13 cellular contexts compared by ENCODE assay signal in the genomic region with DNA sequence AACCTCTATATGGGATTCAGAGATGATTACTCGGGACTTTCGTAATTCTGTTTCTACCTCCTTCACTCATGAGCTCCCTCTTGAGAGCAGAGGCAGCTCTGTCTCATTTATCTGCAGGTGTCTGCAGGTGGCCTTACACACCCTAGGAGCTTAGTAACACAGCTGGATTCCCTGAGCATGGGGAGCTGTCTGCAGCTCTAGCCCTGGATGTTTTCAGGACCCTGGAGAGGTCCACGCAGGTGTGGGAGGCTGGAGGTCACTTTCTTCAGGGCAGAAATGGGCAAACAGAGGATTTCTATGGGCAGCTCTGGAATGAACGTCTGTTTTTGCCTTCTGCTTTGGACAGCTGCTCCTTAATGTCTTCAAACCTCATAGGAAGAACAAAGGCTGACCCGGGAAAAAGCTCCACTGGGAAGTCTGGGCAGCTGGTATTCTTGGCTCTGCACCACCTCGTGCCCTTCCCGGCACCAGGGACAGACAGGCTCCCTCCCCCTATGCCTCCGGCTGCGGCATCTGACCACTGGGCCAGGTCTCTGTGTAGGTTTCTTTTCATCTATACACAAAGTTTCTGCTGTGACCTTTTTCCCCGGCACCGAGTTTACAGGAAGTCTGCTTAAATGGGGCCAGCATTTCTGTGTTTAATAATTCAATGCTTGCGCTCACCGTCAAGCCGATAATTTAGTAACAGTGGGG.
DNase-seq lines count a peak whose midpoint lies in the region; ATAC-seq and TF ChIP-seq lines count a peak whose summit lies in the region.
"Had no signal": no experiment of that assay in that cellular context is flagged by ENCODE, and none has a peak within 500 bp of the region (broad histone marks: within the 10 kb centered on the region; RNA-seq: fewer than 3 reads in every experiment).

No MANE protein-coding gene starts in this region.

- no peak overlapping the region for H3K14ac ChIP-seq in H9 (ENCODE audit: insufficient read depth, low read length)

- no CpG with 5 or more reads among the region's 14 CpGs for WGBS in H9 (ENCODE audit: extremely low coverage, insufficient read length, low lambda C conversion rate)

- no peak overlapping the region for H3K18ac ChIP-seq in H9 (ENCODE audit: insufficient read length, low read depth, low read length)

- no peak overlapping the region for H3K4me3 ChIP-seq in SJCRH30
- H3K4me3 ChIP-seq: BLaER1, ovary had no signal

- H3K9ac ChIP-seq in H9 (ENCODE audit: extremely low read depth, insufficient read length, low read length) = no peak overlapping the region
- H3K9ac ChIP-seq: BLaER1 had no signal

- H4K20me1 ChIP-seq in H9 (ENCODE audit: control insufficient read depth, insufficient read depth, insufficient read length) = no peaks in the 10 kb centered on the region
- H4K20me1 ChIP-seq: BLaER1 had no signal

- no peaks in the 10 kb centered on the region for H3K79me1 ChIP-seq in H9 (ENCODE audit: insufficient read depth, low read depth, low read length, poor library complexity, severe bottlenecking)

- H3K79me2 ChIP-seq in H9 (ENCODE audit: insufficient read depth, low read length) = no peaks in the 10 kb centered on the region

- TF ChIP-seq CTCF in H9 (conservative IDR thresholded peaks at IDR 0.05) = peak; percentile 46; the same call in 2 of the 3 replicates

- no peaks in the 10 kb centered on the region; the same call in none of the 2 replicates for H3K27me3 Mint-ChIP-seq in H9 (ENCODE audit: low read depth)

- no peak overlapping the region for H2BK15ac ChIP-seq in H9 (ENCODE audit: low read depth, low read length)

- no peak overlapping the region for H4K91ac ChIP-seq in H9 (ENCODE audit: insufficient read length, low read depth, low read length)

- H3K27ac ChIP-seq in H9 (ENCODE audit: insufficient read length, low read depth, low read length) (no peak overlapping the region), SJCRH30 (no peak overlapping the region)
- H3K27ac ChIP-seq: BLaER1, ovary had no signal

- no peaks in the 10 kb centered on the region; the same call in 1 of the 2 replicates for H3K4me1 ChIP-seq in H9 (ENCODE audit: insufficient read depth, low read length)
- no peaks in the 10 kb centered on the region for H3K4me1 ChIP-seq in SJCRH30

- H3K4me1 Mint-ChIP-seq in H9 = peaks cover 16 to 35% of the 10 kb centered on the region in 2 experiments

- no peak overlapping the region for H3T11ph ChIP-seq in H9 (ENCODE audit: low read length)

- no peaks in the 10 kb centered on the region for H3K27me3 ChIP-seq in H9 (ENCODE audit: insufficient read depth, low read length)
- no peaks in the 10 kb centered on the region for H3K27me3 ChIP-seq in SJCRH30
- H3K27me3 ChIP-seq: BLaER1, ovary had no signal

- H3K4ac ChIP-seq in H9 (ENCODE audit: low read depth, low read length) = no peak overlapping the region

- H3K9me3 Mint-ChIP-seq in H9 = peaks cover 0 to 6% of the 10 kb centered on the region in 2 experiments; a peak in 3 of 5 replicates
- H3K9me3 Mint-ChIP-seq: activated naive CD8-positive, alpha-beta T cell treated with anti-CD3 and anti-CD28 coated beads, Interleukin-2, amount 50 U/mL, for 24 hours had no signal

- no peak overlapping the region for H3K23ac ChIP-seq in H9 (ENCODE audit: insufficient read length, low read depth, low read length)

- H3K4me2 ChIP-seq in H9 (ENCODE audit: insufficient read depth, insufficient read length, low read length) = no peak overlapping the region
- H3K4me2 ChIP-seq: BLaER1 had no signal

- no peak overlapping the region for H2AK5ac ChIP-seq in H9 (ENCODE audit: insufficient read length, low read length)

- no peak overlapping the region for H2BK5ac ChIP-seq in H9 (ENCODE audit: insufficient read length, low read length)

- H2BK20ac ChIP-seq in H9 (ENCODE audit: low read depth, low read length, poor library complexity, severe bottlenecking) = no peak overlapping the region

- no peaks in the 10 kb centered on the region for H3K36me3 ChIP-seq in SJCRH30
- H3K36me3 ChIP-seq: BLaER1, ovary had no signal

- no peaks in the 10 kb centered on the region for H3K9me3 ChIP-seq in H9 (ENCODE audit: control insufficient read depth, low read depth, low read length)
- H3K9me3 ChIP-seq in SJCRH30 (replicated peaks) = no peaks in the 10 kb centered on the region
- H3K9me3 ChIP-seq: BLaER1, ovary had no signal

- no peak overlapping the region for H3K4me3 Mint-ChIP-seq in H9
- H3K4me3 Mint-ChIP-seq: activated naive CD8-positive, alpha-beta T cell treated with anti-CD3 and anti-CD28 coated beads, Interleukin-2, amount 50 U/mL, for 24 hours had no signal

- H3K23me2 ChIP-seq in H9 (ENCODE audit: insufficient read length, low read depth, low read length, poor library complexity, severe bottlenecking) = no peaks in the 10 kb centered on the region

- peak overlapping the region in 1 of 3 experiments; percentile 52; a peak in 2 of 7 replicates for H3K27ac Mint-ChIP-seq in H9
- H3K27ac Mint-ChIP-seq: activated naive CD8-positive, alpha-beta T cell treated with anti-CD3 and anti-CD28 coated beads, Interleukin-2, amount 50 U/mL, for 24 hours had no signal

- H3K56ac ChIP-seq in H9 (ENCODE audit: insufficient read length, low read depth, low read length) = no peak overlapping the region

- no peak overlapping the region for H4K5ac ChIP-seq in H9 (ENCODE audit: insufficient read length, low read depth, low read length)

- no peaks in the 10 kb centered on the region for H3K36me3 Mint-ChIP-seq in H9 (ENCODE audit: insufficient read depth in 1 of 3, low read depth in 3 of 3)

- no peak overlapping the region for H2AFZ ChIP-seq in H9 (ENCODE audit: low read length)

- H2BK12ac ChIP-seq in H9 (ENCODE audit: insufficient read length, low read depth, low read length) = no peak overlapping the region

- H2BK120ac ChIP-seq in H9 (ENCODE audit: low read depth, low read length, poor library complexity, severe bottlenecking) = no peak overlapping the region

- DNase-seq in A172 (ENCODE audit: low spot score) (peak; percentile 22), H9 (peak; percentile 70), SJCRH30 (peak; percentile 23 to 39), iPS DF 19.7 (ENCODE audit: low read depth, low spot score) (peak; percentile 38), activated gamma-delta T cell (lab: John Stamatoyannopoulos, UW) (no peak), NCI-H345 (lab: John Stamatoyannopoulos, UW) (no peak), activated T-cell treated with anti-CD3 and anti-CD28 coated beads for 4 hours (no peak)
- DNase-seq: activated CD4-positive, CD25-positive, alpha-beta regulatory T cell; activated naive CD8-positive, alpha-beta T cell treated with anti-CD3 and anti-CD28 coated beads, Interleukin-2, amount 50 U/mL, for 24 hours; ovary; stimulated activated CD4-positive, alpha-beta T cell treated with anti-CD3 and anti-CD28 coated beads, Interleukin-4, amount 100 ng/mL, for 4 hours had no signal

- H4K8ac ChIP-seq in H9 (replicated peaks; ENCODE audit: insufficient read length, low read depth, low read length) = no peak overlapping the region

- no peak for ATAC-seq in HG03469 (IDR thresholded peaks at IDR 0.05; ENCODE audit: unreplicated experiment)
- ATAC-seq: activated naive CD8-positive, alpha-beta T cell treated with anti-CD3 and anti-CD28 coated beads, Interleukin-2, amount 50 U/mL, for 24 hours had no signal

Comparison
In these comparisons a context has a peak if more than half of its experiments do, and no peak if none do; other contexts are left out.
1. DNase-seq: peak in A172 (single experiment), H9 (single experiment), SJCRH30 (2 of 2) and iPS DF 19.7 (single experiment); none in activated gamma-delta T cell (single experiment), NCI-H345 (single experiment) and activated T-cell treated with anti-CD3 and anti-CD28 coated beads for 4 hours (single experiment).